In the genomic region with DNA sequence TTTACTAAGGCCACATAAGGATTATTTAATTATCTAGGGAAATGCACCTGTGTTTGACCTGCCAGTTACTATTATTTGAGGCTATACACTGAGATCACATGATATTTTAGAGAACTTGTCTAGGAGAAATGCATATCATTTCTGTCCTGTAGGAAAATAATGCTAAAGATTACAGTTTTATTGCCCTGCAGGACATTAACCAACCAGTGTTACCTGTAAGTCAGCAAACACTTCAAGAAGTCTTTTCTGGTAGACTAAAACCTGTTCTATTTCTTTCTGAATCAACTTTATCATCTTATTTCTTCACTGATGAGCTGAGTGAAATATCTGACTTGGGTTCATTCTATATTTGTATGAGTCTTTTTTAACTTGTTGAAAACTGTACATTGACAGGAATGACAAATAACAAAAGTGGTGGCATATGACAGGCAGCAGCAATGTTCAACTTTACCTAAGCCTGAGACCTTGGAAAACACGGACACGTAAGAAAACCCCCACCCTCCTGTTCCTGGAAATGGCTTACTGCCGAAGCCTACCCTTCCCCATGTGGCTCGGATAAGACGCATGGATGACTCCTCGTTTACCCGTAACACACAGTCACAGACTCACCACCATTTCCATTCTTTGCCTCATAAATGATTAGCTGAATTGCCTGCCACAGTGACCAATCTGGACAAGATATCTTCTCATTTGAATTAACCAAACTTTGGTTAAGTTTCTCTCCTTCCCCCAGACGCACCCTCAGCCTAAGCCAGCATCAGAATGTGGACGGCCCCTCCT, we compare ENCODE assay signal across 16 cellular contexts.
DNase-seq lines count a peak whose midpoint lies in the region; ATAC-seq and TF ChIP-seq lines count a peak whose summit lies in the region.
"Had no signal": no experiment of that assay in that cellular context is flagged by ENCODE, and none has a peak within 500 bp of the region (broad histone marks: within the 10 kb centered on the region; RNA-seq: fewer than 3 reads in every experiment).

No MANE protein-coding gene starts in this region.

- WGBS in mesendoderm (ENCODE audit: extremely low coverage, insufficient coverage, low lambda C conversion rate) = no CpG with 5 or more reads among the region's 9 CpGs
- 87 to 91% methylated on average over 9 of the region's 9 CpGs for WGBS in esophagus squamous epithelium, 2 donors

- no peaks in the 10 kb centered on the region for H3K9me3 ChIP-seq in subcutaneous abdominal adipose tissue (ENCODE audit: control insufficient read depth in 5 of 5, low read length in 5 of 5)
- H3K9me3 ChIP-seq in esophagus squamous epithelium = no peaks in the 10 kb centered on the region
- H3K9me3 ChIP-seq: MG63, SJCRH30 had no signal

- H2BK15ac ChIP-seq in mesendoderm (replicated peaks; ENCODE audit: low read depth) = no peak overlapping the region

- no peak overlapping the region for H3K27ac Mint-ChIP-seq in GM23338

- H3K4me3 Mint-ChIP-seq in GM23338 = peak overlapping the region; percentile 27; the same call in 2 of the 3 replicates

- no peak for TF ChIP-seq CTCF in GM23338 (conservative IDR thresholded peaks at IDR 0.05; ENCODE audit: low read depth in 2 of 2)
- no peak for TF ChIP-seq CTCF in coronary artery (IDR thresholded peaks at IDR 0.05)
- no peak for TF ChIP-seq CTCF in esophagus squamous epithelium (IDR thresholded peaks at IDR 0.05)

- H3K27ac ChIP-seq in GM23338 (ENCODE audit: low read depth) = no peak overlapping the region
- no peak overlapping the region for H3K27ac ChIP-seq in coronary artery
- H3K27ac ChIP-seq in mesendoderm (ENCODE audit: low read depth, low read length) = no peak overlapping the region
- H3K27ac ChIP-seq in subcutaneous abdominal adipose tissue (ENCODE audit: low read depth, low read length) = peak overlapping the region; percentile 15
- H3K27ac ChIP-seq in esophagus squamous epithelium = peak overlapping the region in 2 of 4 donors; percentile 32 to 64
- H3K27ac ChIP-seq: SJCRH30 had no signal

- H3K9me3 Mint-ChIP-seq in GM23338 = no peaks in the 10 kb centered on the region

- H3K4me3 ChIP-seq in GM23338 (0 out of 2 replicates have a peak overlapping the region, but pooled peaks have one; percentile 24), coronary artery (no peak overlapping the region), mesendoderm (ENCODE audit: low read length) (no peak overlapping the region), subcutaneous abdominal adipose tissue (ENCODE audit: low read depth in 1 of 5, low read length in 5 of 5) (no peak overlapping the region), esophagus squamous epithelium (no peak overlapping the region)
- H3K4me3 ChIP-seq: MG63, SJCRH30 had no signal

- no peak for ATAC-seq in GM23338

- H2AFZ ChIP-seq in GM23338 = 0 out of 2 replicates have a peak overlapping the region, but pooled peaks have one; percentile 65

- DNase-seq in GM23338 (ENCODE audit: low spot score) (no peak), coronary artery (ENCODE audit: low spot score) (peak; percentile 59), mesendoderm (no peak), NCI-H2107 (lab: John Stamatoyannopoulos, UW) (no peak), esophagus squamous epithelium (lab: John Stamatoyannopoulos, UW) (no peak), epidermal melanocyte (ENCODE audit: insufficient read length, low spot score) (no peak)
- DNase-seq: EL, H7, MG63, NCI-H1092 treated with DMSO at 0.1 percent for 48 hours, NCI-H1694 treated with DMSO at 0.1 percent for 48 hours, NCI-H69, OCI-M1, RPMI8226, SJCRH30 had no signal

- peaks cover 23% of the 10 kb centered on the region for H3K4me1 ChIP-seq in GM23338 (ENCODE audit: insufficient read depth)
- H3K4me1 ChIP-seq in mesendoderm (ENCODE audit: control insufficient read depth, low read depth, low read length) = peaks cover 10% of the 10 kb centered on the region
- H3K4me1 ChIP-seq in subcutaneous abdominal adipose tissue (ENCODE audit: control insufficient read depth in 5 of 5, insufficient read depth in 5 of 5, low read length in 5 of 5) = peaks cover 5 to 74% (median 22%) of the 10 kb centered on the region in 5 donors
- peaks cover 16 to 52% (median 22%) of the 10 kb centered on the region in 3 donors for H3K4me1 ChIP-seq in esophagus squamous epithelium

- H3K79me2 ChIP-seq in GM23338 (replicated peaks; ENCODE audit: insufficient read depth) (no peaks in the 10 kb centered on the region), mesendoderm (ENCODE audit: control insufficient read depth, insufficient read depth, low read length) (no peaks in the 10 kb centered on the region)

- peak overlapping the region; percentile 43 for H2AK5ac ChIP-seq in mesendoderm (ENCODE audit: low read length)

- H3K56ac ChIP-seq in mesendoderm (ENCODE audit: low read length) = peak overlapping the region; percentile 22

- no peak for TF ChIP-seq POLR2A in esophagus squamous epithelium (IDR thresholded peaks at IDR 0.05)

- peaks cover 31% of the 10 kb centered on the region for H3K4me1 Mint-ChIP-seq in GM23338

- peaks cover 6% of the 10 kb centered on the region; the same call in 1 of the 2 replicates for H3F3A ChIP-seq in GM23338 (replicated peaks; ENCODE audit: low read depth)

- H3K23ac ChIP-seq in mesendoderm (ENCODE audit: low read length) = peak overlapping the region; percentile 52

- no peaks in the 10 kb centered on the region for H3K9me2 ChIP-seq in GM23338 (ENCODE audit: insufficient read depth)

- H3K9ac ChIP-seq in mesendoderm (ENCODE audit: low read length) (no peak overlapping the region), subcutaneous abdominal adipose tissue (ENCODE audit: low read length in 5 of 5) (no peak overlapping the region)

- H4K20me1 ChIP-seq in GM23338 (replicated peaks; ENCODE audit: insufficient read depth) = no peaks in the 10 kb centered on the region

- no peak overlapping the region for H2BK120ac ChIP-seq in mesendoderm (ENCODE audit: low read depth, low read length)

- H3K4ac ChIP-seq in mesendoderm (ENCODE audit: low read depth, low read length) = no peak overlapping the region

- no peaks in the 10 kb centered on the region for H3K79me1 ChIP-seq in mesendoderm (ENCODE audit: low read length)

- H3K27me3 ChIP-seq in GM23338 (ENCODE audit: insufficient read depth) (no peaks in the 10 kb centered on the region), mesendoderm (ENCODE audit: insufficient read depth, low read length, poor library complexity) (no peaks in the 10 kb centered on the region), subcutaneous abdominal adipose tissue (ENCODE audit: control insufficient read depth in 5 of 5, insufficient read depth in 4 of 5, low read length in 5 of 5) (peaks cover 0 to 5% (median 0%) of the 10 kb centered on the region in 5 donors), esophagus squamous epithelium (no peaks in the 10 kb centered on the region)
- H3K27me3 ChIP-seq: MG63, SJCRH30 had no signal

- no peak overlapping the region for H4K8ac ChIP-seq in mesendoderm (ENCODE audit: low read depth, low read length)

- no peak overlapping the region for H3K18ac ChIP-seq in mesendoderm (ENCODE audit: low read length)

- intact Hi-C loops in esophagus squamous epithelium (cut with DNase I) = loop anchor here (10.0 kb wide), 2 partner anchors 159 to 509 kb away; a partner anchor contains a TSS

- peaks cover 18% of the 10 kb centered on the region for H3K27me3 Mint-ChIP-seq in GM23338 (ENCODE audit: insufficient read depth, low read depth, poor library complexity)

- H2BK5ac ChIP-seq in mesendoderm (ENCODE audit: low read length) = peak overlapping the region; percentile 27

- H3K36me3 Mint-ChIP-seq in GM23338 (ENCODE audit: low read depth) = no peaks in the 10 kb centered on the region

- no peak overlapping the region for H4K5ac ChIP-seq in mesendoderm (ENCODE audit: low read length)

- H3K4me2 ChIP-seq in GM23338 (peak overlapping the region; percentile 69; the same call in 1 of the 2 replicates), mesendoderm (ENCODE audit: low read length) (no peak overlapping the region)

- H3K36me3 ChIP-seq in GM23338 (ENCODE audit: insufficient read depth) (no peaks in the 10 kb centered on the region), mesendoderm (ENCODE audit: control insufficient read depth, insufficient read depth, low read length) (no peaks in the 10 kb centered on the region), subcutaneous abdominal adipose tissue (ENCODE audit: control insufficient read depth in 5 of 5, insufficient read depth in 5 of 5, low read length in 5 of 5) (no peaks in the 10 kb centered on the region), esophagus squamous epithelium (no peaks in the 10 kb centered on the region)
- H3K36me3 ChIP-seq: MG63, SJCRH30 had no signal

TF ChIP-seq in GM23338, 12 proteins besides CTCF, POLR2A, EP300 and RAD21:
- TF ChIP-seq, protein P1, sequence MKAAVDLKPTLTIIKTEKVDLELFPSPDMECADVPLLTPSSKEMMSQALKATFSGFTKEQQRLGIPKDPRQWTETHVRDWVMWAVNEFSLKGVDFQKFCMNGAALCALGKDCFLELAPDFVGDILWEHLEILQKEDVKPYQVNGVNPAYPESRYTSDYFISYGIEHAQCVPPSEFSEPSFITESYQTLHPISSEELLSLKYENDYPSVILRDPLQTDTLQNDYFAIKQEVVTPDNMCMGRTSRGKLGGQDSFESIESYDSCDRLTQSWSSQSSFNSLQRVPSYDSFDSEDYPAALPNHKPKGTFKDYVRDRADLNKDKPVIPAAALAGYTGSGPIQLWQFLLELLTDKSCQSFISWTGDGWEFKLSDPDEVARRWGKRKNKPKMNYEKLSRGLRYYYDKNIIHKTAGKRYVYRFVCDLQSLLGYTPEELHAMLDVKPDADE (IDR thresholded peaks at IDR 0.05) = no peak
- TF ChIP-seq CREB1 (CRISPR knock-in tag; IDR thresholded peaks at IDR 0.05; ENCODE audit: low read depth) = no peak
- TF ChIP-seq STAT1 (IDR thresholded peaks at IDR 0.05; ENCODE audit: unreplicated experiment) = no peak
- TF ChIP-seq EZH2phosphoT487 (IDR thresholded peaks at IDR 0.05; ENCODE audit: unreplicated experiment) = no peak
TF ChIP-seq in GM23338: peak in this region for 0.
